ENCODE assay signal across 8 cellular contexts in the genomic region with DNA sequence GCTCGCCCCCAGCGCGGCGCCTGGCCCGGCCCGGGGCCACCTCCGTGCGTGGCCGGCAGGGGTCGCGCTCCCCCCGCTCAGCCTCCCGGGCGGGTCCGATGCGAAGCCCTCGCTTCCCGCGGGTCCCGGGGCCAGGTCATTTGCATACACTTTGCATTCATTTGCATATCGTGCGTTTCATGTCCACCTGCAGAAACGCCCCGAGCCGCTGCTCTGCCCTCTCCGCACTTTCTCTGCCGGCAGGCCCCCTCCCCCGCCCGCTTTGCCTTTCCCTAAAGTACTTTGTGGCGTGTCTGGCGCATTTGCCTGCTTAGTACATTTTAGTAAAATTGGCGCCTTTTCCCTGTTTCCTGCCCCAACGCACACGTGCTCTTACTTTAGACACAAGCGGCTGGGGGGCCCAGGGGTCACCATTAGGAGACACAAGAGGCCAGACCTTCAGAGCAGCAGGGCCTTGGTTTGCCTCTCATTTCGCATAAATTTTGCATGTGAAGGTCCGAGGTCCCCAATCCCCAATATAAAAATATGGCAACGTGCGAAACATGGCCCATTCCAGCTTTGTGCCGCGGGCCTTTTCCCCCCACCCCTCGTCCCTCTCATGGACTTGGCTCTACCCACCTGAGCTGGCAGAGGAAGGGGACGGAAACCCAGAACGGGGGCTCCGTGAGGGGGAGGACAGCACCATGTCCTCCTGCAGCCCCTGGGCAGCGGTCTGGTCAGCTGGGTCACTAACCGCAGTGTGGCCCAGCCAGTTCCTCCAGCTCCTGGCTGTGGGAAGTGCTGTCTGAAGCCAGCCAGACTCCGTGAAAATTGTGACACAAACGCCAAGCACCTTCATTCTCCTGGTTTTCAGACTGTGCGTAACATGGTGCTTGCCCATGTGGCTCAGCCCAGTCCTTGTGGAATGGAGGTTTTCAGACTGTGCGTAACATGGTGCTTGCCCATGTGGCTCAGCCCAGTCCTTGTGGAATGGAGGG. TPM values are rescaled to one million over a fixed set of nuclear protein-coding genes. Genes with fewer than 3 reads are reported as not detected.
DNase-seq lines count a peak whose midpoint lies in the region; ATAC-seq and TF ChIP-seq lines count a peak whose summit lies in the region.
"Had no signal": no experiment of that assay in that cellular context is flagged by ENCODE, and none has a peak within 500 bp of the region (broad histone marks: within the 10 kb centered on the region; RNA-seq: fewer than 3 reads in every experiment).

No MANE protein-coding gene starts in this region.

- 5% methylated on average over 20 of the region's 51 CpGs for WGBS in mammary epithelial cell (ENCODE audit: low coverage, missing lambda C conversion rate)
- 34% methylated on average over 20 of the region's 51 CpGs for WGBS in right lobe of liver (ENCODE audit: insufficient coverage, low coverage, low lambda C conversion rate, missing lambda C conversion rate)

- H3K4me2 ChIP-seq in mammary epithelial cell (ENCODE audit: insufficient read depth, low read depth, low read length): no peak overlapping the region

- H3K27ac ChIP-seq in VCaP (no peak overlapping the region), mammary epithelial cell (ENCODE audit: insufficient read depth, low read depth, low read length) (no peak overlapping the region), right lobe of liver (no peak overlapping the region)

- H3K9me3 ChIP-seq in mammary epithelial cell (replicated peaks; ENCODE audit: insufficient read depth, low read length) (no peaks in the 10 kb centered on the region), right lobe of liver (no peaks in the 10 kb centered on the region)

- no peak for TF ChIP-seq POLR2A in right lobe of liver (IDR thresholded peaks at IDR 0.05)

- H3K27me3 ChIP-seq in mammary epithelial cell (ENCODE audit: insufficient read depth, low read length) (peaks cover 42% of the 10 kb centered on the region), right lobe of liver (peaks cover 0 to 12% of the 10 kb centered on the region in 2 donors)

- DNase-seq in mammary epithelial cell (no peak), right lobe of liver (peak in 1 of 3 donors; percentile 51)
- DNase-seq in stimulated activated CD8-positive, alpha-beta memory T cell treated with anti-CD3 and anti-CD28 coated beads, Interleukin-7, amount 100 ng/mL, for 1 hour (ENCODE audit: low read depth in 2 of 2): peak; percentile 14 to 24

- ATAC-seq in GM18498 (IDR thresholded peaks at IDR 0.05; ENCODE audit: unreplicated experiment) (peak; percentile 50), HG03135 (IDR thresholded peaks at IDR 0.05; ENCODE audit: unreplicated experiment) (peak; percentile 42), right lobe of liver (peak; percentile 29 to 66 (median 62)), HG02623 (IDR thresholded peaks at IDR 0.05; ENCODE audit: unreplicated experiment) (no peak)

- H3K36me3 ChIP-seq in mammary epithelial cell (ENCODE audit: insufficient read depth, low read length) (no peaks in the 10 kb centered on the region), right lobe of liver (no peaks in the 10 kb centered on the region)

- in situ Hi-C loops in mammary epithelial cell (cut with MboI; ENCODE audit: low sequenced_read_pairs in 2 of 2): no loop called here

- dilution Hi-C loops in mammary epithelial cell (cut with HindIII; ENCODE audit: low sequenced_read_pairs): no loop called here

- no peaks in the 10 kb centered on the region for H3K79me2 ChIP-seq in mammary epithelial cell (ENCODE audit: insufficient read depth, low read length)

- intact Hi-C loops in mammary epithelial cell (cut with micrococcal nuclease): loop anchor here (1.0 to 2.0 kb wide), 2 partner anchors 225 to 347 kb away; no protein-coding TSS in a partner anchor
- intact Hi-C loops in right lobe of liver (cut with DNase I): loop anchor here in 1 of 2 donors (5.0 to 10.0 kb wide), 2 partner anchors 225 to 283 kb away; no protein-coding TSS in a partner anchor

- peaks cover 4% of the 10 kb centered on the region for H4K20me1 ChIP-seq in mammary epithelial cell (ENCODE audit: insufficient read depth, low read length)

- no peak overlapping the region for H2AFZ ChIP-seq in mammary epithelial cell (ENCODE audit: low read depth, low read length)

- no peak overlapping the region for H3K9ac ChIP-seq in mammary epithelial cell (ENCODE audit: insufficient read depth, low read length)

- H3K4me1 ChIP-seq in mammary epithelial cell (ENCODE audit: insufficient read depth, low read length): no peaks in the 10 kb centered on the region
- no peaks in the 10 kb centered on the region for H3K4me1 ChIP-seq in right lobe of liver

- no peak overlapping the region for H3K4me3 ChIP-seq in mammary epithelial cell (replicated peaks in 1 of 3; ENCODE audit: insufficient read depth in 1 of 3, low read depth in 2 of 3, low read length in 3 of 3)
- H3K4me3 ChIP-seq in right lobe of liver: peak overlapping the region in 1 of 3 donors; percentile 42

- BruUV-seq in mammary epithelial cell (replicated peaks; lab: Mats Ljungman, UMichigan): no TSS peak

- TF ChIP-seq CTCF in VCaP (conservative IDR thresholded peaks at IDR 0.05): peak; percentile 65
- peak; percentile 24 to 58 for TF ChIP-seq CTCF in mammary epithelial cell (conservative IDR thresholded peaks at IDR 0.05 in 1 of 2, IDR thresholded peaks at IDR 0.05 in 1 of 2; ENCODE audit: extremely low read depth in 1 of 2, insufficient read depth in 1 of 2, low read depth in 1 of 2, low read length in 2 of 2)
- TF ChIP-seq CTCF in right lobe of liver (IDR thresholded peaks at IDR 0.05): peak; percentile 45 to 80 (median 52)

- CTCF ChIA-PET in mammary epithelial cell (lab: Charles Lee; ENCODE audit: low non-redundant PET): interaction anchor here (0.6 kb wide), 1 partner anchor 1135 kb away, joined by 4 read pairs; no protein-coding TSS in a partner anchor

RNA-seq across cellular contexts. Expression of a gene that starts 34.8 kb away (rescaled TPM):
- total RNA-seq in mammary epithelial cell (under 1 TPM in 1 of 2 donors, not detected in 1; 0.83 TPM), right lobe of liver (1 to 10 TPM; 2.5 to 9.8 (median 4.2) TPM)
- 0.09 TPM for polyA plus RNA-seq in mammary epithelial cell
- polyA minus RNA-seq in mammary epithelial cell: not detected
- total RNA-seq: dermis microvascular lymphatic vessel endothelial cell had no signal
